1 cellular context compared by ENCODE assay signal in genomic region chr1:183993132-183993531, GRCh38.
TF ChIP-seq lines count a peak whose summit lies in the region.

No MANE protein-coding gene starts in this region.

TF ChIP-seq in K562, 482 proteins besides CTCF, POLR2A, EP300 and RAD21 (continued from another document):
- peak; percentile 33; the same call in 1 of the 2 replicates for TF ChIP-seq ATF3 (IDR thresholded peaks at IDR 0.05)
- TF ChIP-seq ATF3 (CRISPR knock-in tag; conservative IDR thresholded peaks at IDR 0.05) = no peak
- no peak for TF ChIP-seq ZBTB9 (CRISPR knock-in tag; IDR thresholded peaks at IDR 0.05)
- no peak for TF ChIP-seq NFXL1 (CRISPR knock-in tag; IDR thresholded peaks at IDR 0.05)
- no peak for TF ChIP-seq SMAD2 (IDR thresholded peaks at IDR 0.05; ENCODE audit: low read depth, low read length)
- peak in 1 of 2 experiments; percentile 74; a peak in 1 of 4 replicates for TF ChIP-seq TBL1XR1 (IDR thresholded peaks at IDR 0.05; ENCODE audit: low read length in 2 of 2)
- no peak for TF ChIP-seq ZNF584 (CRISPR knock-in tag; IDR thresholded peaks at IDR 0.05; ENCODE audit: low read depth)
- no peak for TF ChIP-seq ZNF347 (CRISPR knock-in tag; IDR thresholded peaks at IDR 0.05; ENCODE audit: low read depth)
- TF ChIP-seq MEF2A (IDR thresholded peaks at IDR 0.05; ENCODE audit: control insufficient read depth, low read depth, low read length) = no peak
- 0 out of 2 replicates have a peak, but pooled peaks have one; percentile 36 for TF ChIP-seq MBD2 (IDR thresholded peaks at IDR 0.05; ENCODE audit: borderline replicate concordance, low read depth)
- TF ChIP-seq PREB (CRISPR knock-in tag; IDR thresholded peaks at IDR 0.05) = no peak
- TF ChIP-seq SMAD4 (CRISPR knock-in tag; conservative IDR thresholded peaks at IDR 0.05) = 0 out of 2 replicates have a peak, but pooled peaks have one; percentile 47
- TF ChIP-seq RNF2 (IDR thresholded peaks at IDR 0.05) = peak; percentile 77; the same call in 1 of the 2 replicates
- peak; percentile 85 for TF ChIP-seq CBFA2T3 (IDR thresholded peaks at IDR 0.05)
- peak; percentile 13 to 19; a peak in 1 of 4 replicates for TF ChIP-seq TEAD1 (CRISPR knock-in tag; IDR thresholded peaks at IDR 0.05)
- TF ChIP-seq ATF7 (IDR thresholded peaks at IDR 0.05) = no peak
- TF ChIP-seq NR2F6 (CRISPR knock-in tag; IDR thresholded peaks at IDR 0.05) = no peak
- peak; percentile 45; the same call in 1 of the 2 replicates for TF ChIP-seq MTA1 (IDR thresholded peaks at IDR 0.05; ENCODE audit: borderline replicate concordance)
- TF ChIP-seq HNRNPLL (IDR thresholded peaks at IDR 0.05; ENCODE audit: low read depth, low read length, poor library complexity, severe bottlenecking) = no peak
- TF ChIP-seq SPI1 (IDR thresholded peaks at IDR 0.05; ENCODE audit: borderline replicate concordance, low read depth, low read length) = peak; percentile 98
- TF ChIP-seq RBM17 (IDR thresholded peaks at IDR 0.05; ENCODE audit: borderline replicate concordance, low read depth, low read length) = no peak
- no peak for TF ChIP-seq ZNF586 (CRISPR knock-in tag; conservative IDR thresholded peaks at IDR 0.05)
- no peak for TF ChIP-seq MITF (IDR thresholded peaks at IDR 0.05)
- no peak for TF ChIP-seq JUN (IDR thresholded peaks at IDR 0.05; ENCODE audit: borderline replicate concordance, low read depth, low read length)
- TF ChIP-seq JUN (CRISPR knock-in tag; IDR thresholded peaks at IDR 0.05; ENCODE audit: borderline replicate concordance) = no peak
- TF ChIP-seq PHF20 (IDR thresholded peaks at IDR 0.05; ENCODE audit: partially characterized antibody) = no peak
- no peak for TF ChIP-seq PPARD (CRISPR knock-in tag; IDR thresholded peaks at IDR 0.05)
- no peak for TF ChIP-seq ATF2 (CRISPR knock-in tag; IDR thresholded peaks at IDR 0.05)
- TF ChIP-seq CBFA2T2 (conservative IDR thresholded peaks at IDR 0.05) = peak; percentile 67
- no peak for TF ChIP-seq NR0B1 (IDR thresholded peaks at IDR 0.05; ENCODE audit: partially characterized antibody)
- no peak for TF ChIP-seq TAF7 (tag; IDR thresholded peaks at IDR 0.05)
- no peak for TF ChIP-seq TSHZ1 (CRISPR knock-in tag; IDR thresholded peaks at IDR 0.05)
- TF ChIP-seq ZNF780A (CRISPR knock-in tag; IDR thresholded peaks at IDR 0.05) = no peak
- no peak for TF ChIP-seq BMI1 (IDR thresholded peaks at IDR 0.05; ENCODE audit: low read length)
- TF ChIP-seq TCF3 (CRISPR knock-in tag; IDR thresholded peaks at IDR 0.05) = peak; percentile 82
- no peak for TF ChIP-seq ARNT (IDR thresholded peaks at IDR 0.05)
- TF ChIP-seq TCF15 (CRISPR knock-in tag; IDR thresholded peaks at IDR 0.05) = no peak
TF ChIP-seq in K562: peak in this region for 64.
